In the genomic region with DNA sequence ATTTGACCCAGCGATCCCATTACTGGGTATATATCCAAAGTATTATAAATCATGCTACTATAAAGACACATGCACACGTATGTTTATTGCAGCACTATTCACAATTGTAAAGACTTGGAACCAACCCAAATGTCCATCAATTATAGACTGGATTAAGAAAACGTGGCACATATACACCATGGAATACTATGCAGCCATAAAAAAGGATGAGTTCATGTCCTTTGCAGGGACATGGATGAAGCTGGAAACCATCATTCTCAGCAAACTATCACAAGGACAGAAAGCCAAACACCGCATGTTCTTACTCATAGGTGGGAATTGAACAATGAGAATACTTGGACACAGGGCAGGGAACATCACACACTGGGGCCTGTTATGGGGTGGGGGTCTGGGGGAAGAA, we compare ENCODE assay signal across 1 cellular context.
TF ChIP-seq lines count a peak whose summit lies in the region.
"Not testable (repeated sequence)": the region's sequence is repeated elsewhere in the genome, so short reads cannot be mapped to it uniquely, and the experiment has no call there.

No MANE protein-coding gene starts in this region.

- not testable (repeated sequence) for H3K36me3 ChIP-seq in HEK293 (ENCODE audit: control insufficient read depth in 2 of 2, insufficient read depth in 1 of 2, low read length in 2 of 2)

- POLR2A ChIA-PET in HEK293 (lab: Yijun Ruan, JAX), result not testable (repeated sequence)

- not testable (repeated sequence) for H3K4me3 ChIP-seq in HEK293 (ENCODE audit: low read depth, low read length)

- peaks cover 20% of the 10 kb centered on the region for H3K9me3 ChIP-seq in HEK293 (ENCODE audit: control insufficient read depth, insufficient read depth, low read depth, low read length)

- H3K4me1 ChIP-seq in HEK293 (ENCODE audit: control insufficient read depth, insufficient read depth, low read length), result not testable (repeated sequence)

- TF ChIP-seq CTCF in HEK293 (tag by site-specific recombination; IDR thresholded peaks at IDR 0.05), result not testable (repeated sequence)

- CTCF ChIA-PET in HEK293 (lab: Yijun Ruan, JAX), result not testable (repeated sequence)

- H3K27ac ChIP-seq in HEK293 (ENCODE audit: extremely low read depth, low read depth, low read length), result not testable (repeated sequence)

TF ChIP-seq in HEK293, 187 proteins besides CTCF, POLR2A, EP300 and RAD21:
- peak; percentile 92 for TF ChIP-seq ZNF146 (tag by site-specific recombination; IDR thresholded peaks at IDR 0.05)
